Comparison of ENCODE assay signal across 29 cellular contexts in the genomic region with DNA sequence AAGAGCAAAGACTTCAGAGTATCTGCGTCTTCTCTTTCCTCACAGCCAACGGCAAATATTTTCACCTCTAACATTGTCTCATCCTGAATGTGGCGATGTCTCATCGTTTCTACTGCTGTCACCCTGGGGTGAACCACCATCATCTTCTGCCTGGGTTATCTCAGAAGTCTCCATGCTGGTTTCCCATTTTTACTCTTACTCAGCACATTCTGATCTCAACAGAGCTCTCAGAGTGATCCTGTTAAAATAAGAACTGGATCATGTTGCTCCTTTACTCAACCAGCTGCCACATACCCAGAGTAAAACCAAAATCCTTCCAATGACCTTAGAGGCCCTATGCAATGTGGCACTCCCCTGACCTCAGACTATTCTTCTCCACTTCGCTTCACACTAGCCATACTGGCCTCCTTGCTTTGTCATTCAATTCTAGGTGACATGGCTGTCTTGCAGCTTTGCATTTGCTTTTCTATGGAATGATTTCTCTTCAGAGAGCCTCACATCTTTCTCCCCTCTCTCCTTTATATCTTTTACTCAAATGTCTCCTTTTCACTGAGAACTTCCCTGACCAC. TPM values are rescaled to one million over a fixed set of nuclear protein-coding genes. Genes with fewer than 3 reads are reported as not detected.
"Had no signal": no experiment of that assay in that cellular context is flagged by ENCODE, and none has a peak within 500 bp of the region (broad histone marks: within the 10 kb centered on the region; RNA-seq: fewer than 3 reads in every experiment).

No MANE protein-coding gene starts in this region.

- H3K9me2 ChIP-seq: SK-N-SH had no signal

- H3K27me3 Mint-ChIP-seq: activated naive CD8-positive, alpha-beta T cell treated with anti-CD3 and anti-CD28 coated beads, Interleukin-2, amount 10 ng/mL, durations not matched to agents 7 days and 5 days had no signal

- ATAC-seq: activated CD4-positive, CD25-positive, alpha-beta regulatory T cell treated with anti-CD3 and anti-CD28 coated beads, Interleukin-2, amount 50 U/mL, for 24 hours; activated CD8-positive, alpha-beta T cell treated with anti-CD3 and anti-CD28 coated beads, Interleukin-2, amount 10 ng/mL, durations not matched to agents 7 days and 5 days; Panc1 had no signal

- H3K9me3 Mint-ChIP-seq: activated naive CD8-positive, alpha-beta T cell treated with anti-CD3 and anti-CD28 coated beads, Interleukin-2, amount 10 ng/mL, durations not matched to agents 7 days and 5 days had no signal

- DNase-seq: activated CD4-positive, alpha-beta T cell treated with anti-CD3 and anti-CD28 coated beads for 4 hours; activated CD4-positive, alpha-beta T cell treated with anti-CD3 and anti-CD28 coated beads, Interleukin-2, amount 50 U/mL, for 4 hours; activated CD8-positive, alpha-beta memory T cell treated with anti-CD3 and anti-CD28 coated beads, Interleukin-2, amount 50 U/mL, for 48 hours; activated CD8-positive, alpha-beta T cell treated with anti-CD3 and anti-CD28 coated beads, Interleukin-2, amount 10 ng/mL, durations not matched to agents 7 days and 5 days; activated naive CD4-positive, alpha-beta T cell treated with anti-CD3 and anti-CD28 coated beads, Interleukin-2, amount 50 U/mL, for 16 hours; activated naive CD8-positive, alpha-beta T cell treated with anti-CD3 and anti-CD28 coated beads, Interleukin-2, amount 10 ng/mL, durations not matched to agents 7 days and 5 days; activated T-cell treated with anti-CD3 and anti-CD28 coated beads, Interleukin-2, amount 50 U/mL, for 1 hour; adrenal gland; anterior cingulate cortex; KG1; NCI-H1092; NCI-H1930; NCI-H2171; NCI-H2227 treated with DMSO at 0.1 percent for 48 hours; NCI-H446 treated with DMSO at 0.1 percent for 48 hours; NCI-H524 treated with DMSO at 0.1 percent for 48 hours; NCI-H748 treated with DMSO at 0.1 percent for 48 hours; OCI-M1; Right ventricle myocardium superior; SJCRH30; SK-N-SH; T-helper 1 cell had no signal

- H3K36me3 Mint-ChIP-seq: activated naive CD8-positive, alpha-beta T cell treated with anti-CD3 and anti-CD28 coated beads, Interleukin-2, amount 10 ng/mL, durations not matched to agents 7 days and 5 days had no signal

- H3K4me3 Mint-ChIP-seq: activated CD8-positive, alpha-beta T cell treated with anti-CD3 and anti-CD28 coated beads, Interleukin-2, amount 10 ng/mL, durations not matched to agents 7 days and 5 days; activated naive CD8-positive, alpha-beta T cell treated with anti-CD3 and anti-CD28 coated beads, Interleukin-2, amount 10 ng/mL, durations not matched to agents 7 days and 5 days had no signal

- H3K4me1 ChIP-seq: adrenal gland, SJCRH30 had no signal

- H3K9me3 ChIP-seq: adrenal gland, SJCRH30, SK-N-SH had no signal

- H3K4me3 ChIP-seq: adrenal gland, SJCRH30 had no signal

- H3K4me2 ChIP-seq: SK-N-SH had no signal

- H3K4me1 Mint-ChIP-seq: activated naive CD8-positive, alpha-beta T cell treated with anti-CD3 and anti-CD28 coated beads, Interleukin-2, amount 10 ng/mL, durations not matched to agents 7 days and 5 days had no signal

- H3K9ac ChIP-seq: SK-N-SH had no signal

- H3K27ac ChIP-seq: adrenal gland, RWPE1, SJCRH30, VCaP had no signal

- H3K36me3 ChIP-seq: adrenal gland, SJCRH30 had no signal

- H3K27me3 ChIP-seq: SJCRH30 had no signal

- H3K27ac Mint-ChIP-seq: activated CD8-positive, alpha-beta T cell treated with anti-CD3 and anti-CD28 coated beads, Interleukin-2, amount 10 ng/mL, durations not matched to agents 7 days and 5 days; activated naive CD8-positive, alpha-beta T cell treated with anti-CD3 and anti-CD28 coated beads, Interleukin-2, amount 10 ng/mL, durations not matched to agents 7 days and 5 days had no signal

RNA-seq across cellular contexts. Expression of a gene that starts 7.8 kb away (rescaled TPM):
- total RNA-seq: activated CD8-positive, alpha-beta T cell treated with anti-CD3 and anti-CD28 coated beads, Interleukin-2, amount 10 ng/mL, durations not matched to agents 7 days and 5 days; activated naive CD8-positive, alpha-beta T cell treated with anti-CD3 and anti-CD28 coated beads, Interleukin-2, amount 10 ng/mL, durations not matched to agents 7 days and 5 days; LHCN-M2; MCF 10A; T-helper 2 cell treated with Interferon-gamma antibody and Interleukin-4, amounts not matched to agents 100 ng/mL and 5 ng/mL, for 36 hours had no signal
- polyA plus RNA-seq: SK-N-SH had no signal
